9 cellular contexts compared by ENCODE assay signal in genomic region chr15:40787991-40788390, GRCh38. TPM values are rescaled to one million over a fixed set of nuclear protein-coding genes. Genes with fewer than 3 reads are reported as not detected.
DNase-seq lines count a peak whose midpoint lies in the region; ATAC-seq, FAIRE-seq and TF ChIP-seq lines count a peak whose summit lies in the region.
"Had no signal": no experiment of that assay in that cellular context is flagged by ENCODE, and none has a peak within 500 bp of the region (broad histone marks: within the 10 kb centered on the region; RNA-seq: fewer than 3 reads in every experiment).

No MANE protein-coding gene starts in this region.

- H3K27me3 ChIP-seq in A673 (replicated peaks; ENCODE audit: insufficient read depth, low read depth, low read length, poor library complexity) (no peaks in the 10 kb centered on the region), GM12878 (replicated peaks in 1 of 2; ENCODE audit: control insufficient read depth in 2 of 2, insufficient read depth in 2 of 2, low read length in 1 of 2) (no peaks in the 10 kb centered on the region)
- H3K27me3 ChIP-seq: SJSA1 had no signal

- BruUV-seq in A673 (replicated peaks; lab: Mats Ljungman, UMichigan) (no TSS peak), GM12878 (replicated peaks; lab: Mats Ljungman, UMichigan) (no TSS peak)

- 77% methylated on average over 6 of the region's 6 CpGs for WGBS in GM12878 (ENCODE audit: insufficient coverage, insufficient replicate concordance, low lambda C conversion rate, missing lambda C conversion rate)

- H3K9me3 ChIP-seq in A673 (ENCODE audit: low read depth, low read length, poor library complexity, severe bottlenecking) = no peaks in the 10 kb centered on the region
- no peaks in the 10 kb centered on the region for H3K9me3 ChIP-seq in GM12878 (replicated peaks; ENCODE audit: control insufficient read depth, insufficient read depth, low read length)
- H3K9me3 ChIP-seq: SJSA1 had no signal

- DNase-seq in A673 (ENCODE audit: low spot score) (no peak), GM12878 (ENCODE audit: low read depth, low spot score) (no peak), activated gamma-delta T cell treated with Interleukin-2 at 50 U/mL for 16 hours (no peak)
- DNase-seq in natural killer cell treated with Interleukin-12 subunit alpha and Interleukin-12 subunit beta and Interleukin-15 and Interleukin-18, amount 100 ng/mL, for 72 hours (ENCODE audit: low spot score) = peak; percentile 37

- peak overlapping the region; percentile 27 for H3K27ac ChIP-seq in A673 (ENCODE audit: low read depth, low read length, poor library complexity, severe bottlenecking)
- H3K27ac ChIP-seq in GM12878 (ENCODE audit: control insufficient read depth, insufficient read depth) = no peak overlapping the region

- H3K27me3 Mint-ChIP-seq in natural killer cell treated with Interleukin-12 subunit alpha and Interleukin-12 subunit beta and Interleukin-15 and Interleukin-18, amount 100 ng/mL, for 72 hours = no peaks in the 10 kb centered on the region
- H3K27me3 Mint-ChIP-seq in stimulated activated memory B cell treated with anti-CD40 and anti-IgM and Interleukin-4, amounts not matched to agents 10 μg/mL and 1 μg/mL and 100 μg/mL, for 72 hours = no peaks in the 10 kb centered on the region

- H3K79me2 ChIP-seq in GM12878 (ENCODE audit: control insufficient read depth, insufficient read depth, low read length) = peaks cover 5% of the 10 kb centered on the region

- CTCF ChIA-PET in A673 (lab: Charles Lee) = interaction anchor here (2.1 kb wide), 1 partner anchor 70 kb away, joined by 10 read pairs; no protein-coding TSS in a partner anchor
- CTCF ChIA-PET in GM12878 (lab: Yijun Ruan, JAX) = interaction anchor here (1.4 to 6.6 kb wide), 5 partner anchors 14 to 109 kb away, joined by 3 to 45 read pairs (median 12); partner anchors contain the start of gene VPS18

- in situ Hi-C loops in GM12878 (cut with MboI) = loop anchor here (5.0 kb wide), 1 partner anchor 271 kb away; no protein-coding TSS in a partner anchor

- POLR2A ChIA-PET in A673 (lab: Charles Lee; ENCODE audit: low non-redundant PET) = no interaction called here
- POLR2A ChIA-PET in GM12878 (lab: Charles Lee) = interaction anchor here (0.6 to 0.7 kb wide), 3 partner anchors 10 to 188 kb away, joined by 3 to 5 read pairs (median 4); no protein-coding TSS in a partner anchor

- ATAC-seq in GM12878 (no peak; the same call in 2 of the 3 replicates), GM18517 (IDR thresholded peaks at IDR 0.05; ENCODE audit: unreplicated experiment) (no peak), HG03520 (IDR thresholded peaks at IDR 0.05; ENCODE audit: unreplicated experiment) (no peak)
- ATAC-seq in natural killer cell treated with Interleukin-12 subunit alpha and Interleukin-12 subunit beta and Interleukin-15 and Interleukin-18, amount 100 ng/mL, for 72 hours = no peak
- ATAC-seq in stimulated activated memory B cell treated with anti-CD40 and anti-IgM and Interleukin-4, amounts not matched to agents 10 μg/mL and 1 μg/mL and 100 μg/mL, for 72 hours = no peak

- H3K4me1 ChIP-seq in A673 (ENCODE audit: insufficient read depth, low read length, poor library complexity, severe bottlenecking) = peaks cover 11% of the 10 kb centered on the region
- H3K4me1 ChIP-seq in GM12878 (ENCODE audit: control insufficient read depth, insufficient read depth, low read length) = peaks cover 9% of the 10 kb centered on the region

- H2AFZ ChIP-seq in GM12878 (ENCODE audit: control insufficient read depth, low read depth, low read length) = no peak overlapping the region

- 0 out of 2 replicates have a peak overlapping the region, but pooled peaks have one; percentile 22 for H3K4me2 ChIP-seq in GM12878 (ENCODE audit: control insufficient read depth, insufficient read depth)

- SMC1A ChIA-PET in GM12878 (lab: Charles Lee; ENCODE audit: uncharacterized antibody, unreplicated experiment) = interaction anchor here (0.7 to 4.0 kb wide), 3 partner anchors 9 to 367 kb away, joined by 3 to 27 read pairs (median 4); no protein-coding TSS in a partner anchor

- intact Hi-C loops in A673 (cut with micrococcal nuclease; ENCODE audit: unreplicated experiment) (no loop called here), GM12878 (cut with micrococcal nuclease; ENCODE audit: unreplicated experiment) (no loop called here)

- RAD21 ChIA-PET in GM12878 (lab: Charles Lee; ENCODE audit: unreplicated experiment) = no interaction called here

- FAIRE-seq in GM12878 (lab: Jason Lieb, UNC) = no peak

- no peak overlapping the region for H3K9ac ChIP-seq in GM12878 (ENCODE audit: control insufficient read depth, insufficient read depth, low read length)

- TF ChIP-seq RAD21 in Ishikawa (IDR thresholded peaks at IDR 0.05; ENCODE audit: low read depth) (0 out of 2 replicates have a peak, but pooled peaks have one; percentile 7), GM12878 (IDR thresholded peaks at IDR 0.05; ENCODE audit: insufficient read depth, low read depth, low read length) (no peak)

- H3K36me3 ChIP-seq in A673 (ENCODE audit: insufficient read depth, low read length, poor library complexity, severe bottlenecking) (no peaks in the 10 kb centered on the region), GM12878 (ENCODE audit: control insufficient read depth in 2 of 2, insufficient read depth in 2 of 2, low read length in 1 of 2) (peaks cover 0 to 7% of the 10 kb centered on the region in 2 experiments; a peak in 2 of 4 replicates)

- no peak for TF ChIP-seq EP300 in Ishikawa (IDR thresholded peaks at IDR 0.05; ENCODE audit: borderline replicate concordance)
- TF ChIP-seq EP300 in GM12878 (IDR thresholded peaks at IDR 0.05; ENCODE audit: borderline replicate concordance in 1 of 2, control insufficient read depth in 1 of 2, low read depth in 2 of 2, low read length in 2 of 2) = no peak

- TF ChIP-seq CTCF in A673 (conservative IDR thresholded peaks at IDR 0.05; ENCODE audit: low read depth, low read length) (no peak), GM12878 (IDR thresholded peaks at IDR 0.05 in 2 of 3, conservative IDR thresholded peaks at IDR 0.05 in 1 of 3; ENCODE audit: control insufficient read depth in 2 of 3, extremely low read depth in 1 of 3, insufficient read depth in 1 of 3, low read depth in 3 of 3, low read length in 3 of 3) (no peak)

- no peaks in the 10 kb centered on the region for H4K20me1 ChIP-seq in GM12878 (ENCODE audit: control insufficient read depth, insufficient read depth)

- no peaks in the 10 kb centered on the region for H3K36me3 Mint-ChIP-seq in natural killer cell treated with Interleukin-12 subunit alpha and Interleukin-12 subunit beta and Interleukin-15 and Interleukin-18, amount 100 ng/mL, for 72 hours
- peaks cover 2% of the 10 kb centered on the region for H3K36me3 Mint-ChIP-seq in stimulated activated memory B cell treated with anti-CD40 and anti-IgM and Interleukin-4, amounts not matched to agents 10 μg/mL and 1 μg/mL and 100 μg/mL, for 72 hours

- peaks cover 22 to 30% of the 10 kb centered on the region in 2 donors for H3K4me1 Mint-ChIP-seq in natural killer cell treated with Interleukin-12 subunit alpha and Interleukin-12 subunit beta and Interleukin-15 and Interleukin-18, amount 100 ng/mL, for 72 hours (ENCODE audit: low read depth in 2 of 2)
- peaks cover 11% of the 10 kb centered on the region for H3K4me1 Mint-ChIP-seq in stimulated activated memory B cell treated with anti-CD40 and anti-IgM and Interleukin-4, amounts not matched to agents 10 μg/mL and 1 μg/mL and 100 μg/mL, for 72 hours

- H3K4me3 ChIP-seq in A673 (ENCODE audit: low read depth, low read length, poor library complexity, severe bottlenecking) (no peak overlapping the region), GM12878 (no peak overlapping the region)
- H3K4me3 ChIP-seq: SJSA1 had no signal

- TF ChIP-seq POLR2A in GM12878 (IDR thresholded peaks at IDR 0.05; ENCODE audit: low read depth, low read length) = no peak

- peak overlapping the region; percentile 18 for H3K4me3 Mint-ChIP-seq in natural killer cell treated with Interleukin-12 subunit alpha and Interleukin-12 subunit beta and Interleukin-15 and Interleukin-18, amount 100 ng/mL, for 72 hours
- no peak overlapping the region for H3K4me3 Mint-ChIP-seq in stimulated activated memory B cell treated with anti-CD40 and anti-IgM and Interleukin-4, amounts not matched to agents 10 μg/mL and 1 μg/mL and 100 μg/mL, for 72 hours

- H3K9me3 Mint-ChIP-seq in natural killer cell treated with Interleukin-12 subunit alpha and Interleukin-12 subunit beta and Interleukin-15 and Interleukin-18, amount 100 ng/mL, for 72 hours = no peaks in the 10 kb centered on the region
- H3K9me3 Mint-ChIP-seq in stimulated activated memory B cell treated with anti-CD40 and anti-IgM and Interleukin-4, amounts not matched to agents 10 μg/mL and 1 μg/mL and 100 μg/mL, for 72 hours = no peaks in the 10 kb centered on the region

- H3K27ac Mint-ChIP-seq in natural killer cell treated with Interleukin-12 subunit alpha and Interleukin-12 subunit beta and Interleukin-15 and Interleukin-18, amount 100 ng/mL, for 72 hours = peak overlapping the region in 1 of 2 donors; percentile 57
- no peak overlapping the region for H3K27ac Mint-ChIP-seq in stimulated activated memory B cell treated with anti-CD40 and anti-IgM and Interleukin-4, amounts not matched to agents 10 μg/mL and 1 μg/mL and 100 μg/mL, for 72 hours

RNA-seq across cellular contexts. Expression of gene C15orf62, which starts 18.2 kb away (rescaled TPM):
- total RNA-seq in A673 (2021) = 0.33 and 0.62 TPM in 2 replicates
- 0.96 and 1.4 TPM in 2 replicates for total RNA-seq in GM12878 (2013; cell fraction: nucleolus; rRNA removed)
- 0.44 and 0.68 TPM in 2 replicates for total RNA-seq in GM12878 (2014; rRNA removed)
- total RNA-seq in GM12878 (2014; rRNA removed; fragmentation: Illumina TruSeq; extraction: Trizol) = 0.37 and 0.54 TPM in 2 replicates
- total RNA-seq in GM12878 (2021) = 0.24 and 0.56 TPM in 2 replicates
- polyA plus RNA-seq in GM12878 (2011; ENCODE audit: low read depth) = 0.76 TPM
- polyA plus RNA-seq in GM12878 (2011; rRNA removed) = 0.07 and 0.11 TPM in 2 replicates
- 0.04 and 0.12 TPM in 2 replicates for polyA plus RNA-seq in GM12878 (2011; cell fraction: cytosol; rRNA removed)
- 0.35 and 0.51 TPM in 2 replicates for polyA plus RNA-seq in GM12878 (2011; cell fraction: nucleus; rRNA removed)
- 1.00 and 1.4 TPM in 2 replicates for polyA plus RNA-seq in GM12878 (2012)
- polyA plus RNA-seq in GM12878 (2014; fragmentation: Illumina TruSeq; extraction: Trizol) = 0.25 TPM in 1 of 2 replicates, not detected in the other
- under 1 TPM in 1 of 2 experiments, not detected in 1; 0.06 TPM for polyA plus RNA-seq in GM12878 (2014; fragmentation: Nextera tagmentation; extraction: Ambion mirVana)
- 0.18 and 0.28 TPM in 2 replicates for polyA plus RNA-seq in GM12878 (2014; rRNA removed)
- polyA plus RNA-seq in GM12878 (2016; fragmentation: Nextera tagmentation; extraction: Ambion mirVana) = under 1 TPM; 0.40 to 0.50 TPM
- polyA minus RNA-seq in GM12878 (2011; rRNA and poly(A)+ RNA removed) = 0.22 and 0.26 TPM in 2 replicates
- polyA minus RNA-seq in GM12878 (2011; cell fraction: cytosol; rRNA and poly(A)+ RNA removed) = not detected in 2 replicates
- polyA minus RNA-seq in GM12878 (2011; cell fraction: nucleus; rRNA and poly(A)+ RNA removed) = 0.48 and 0.96 TPM in 2 replicates
- total RNA-seq in natural killer cell treated with Interleukin-12 subunit alpha and Interleukin-12 subunit beta and Interleukin-15 and Interleukin-18, amount 100 ng/mL, for 72 hours = under 1 TPM; 0.12 to 0.22 TPM

RNA-seq across cellular contexts. Expression of gene ZFYVE19, which starts 18.9 kb away (rescaled TPM):
- total RNA-seq in A673 (2021) (26.4 and 27.1 TPM in 2 replicates), GM12878 (2014; rRNA removed) (16.8 and 20.2 TPM in 2 replicates), GM12878 (2014; rRNA removed; fragmentation: Illumina TruSeq; extraction: Trizol) (11.5 and 12.4 TPM in 2 replicates), GM12878 (2021) (14.9 and 17.1 TPM in 2 replicates)
- 61.9 and 67.4 TPM in 2 replicates for total RNA-seq in GM12878 (2013; cell fraction: nucleolus; rRNA removed)
- polyA plus RNA-seq in GM12878 (2011; ENCODE audit: low read depth) = 10.3 TPM
- polyA plus RNA-seq in GM12878 (2011; rRNA removed) (23.7 and 36.3 TPM in 2 replicates), GM12878 (2014; fragmentation: Illumina TruSeq; extraction: Trizol) (22.2 and 27.3 TPM in 2 replicates), GM12878 (2014; fragmentation: Nextera tagmentation; extraction: Ambion mirVana) (1 to 10 TPM; 1.7 to 4.4 TPM), GM12878 (2014; rRNA removed) (27.1 and 30.7 TPM in 2 replicates), GM12878 (2016; fragmentation: Nextera tagmentation; extraction: Ambion mirVana) (10 to 100 TPM; 16.0 to 17.2 TPM)
- polyA plus RNA-seq in GM12878 (2011; cell fraction: cytosol; rRNA removed) = 48.4 and 52.3 TPM in 2 replicates
- 147 and 170 TPM in 2 replicates for polyA plus RNA-seq in GM12878 (2011; cell fraction: nucleus; rRNA removed)
- polyA plus RNA-seq in GM12878 (2012) = 18.4 and 19.2 TPM in 2 replicates
- polyA minus RNA-seq in GM12878 (2011; rRNA and poly(A)+ RNA removed) = 31.0 and 42.7 TPM in 2 replicates
- polyA minus RNA-seq in GM12878 (2011; cell fraction: cytosol; rRNA and poly(A)+ RNA removed) = 9.1 and 18.2 TPM in 2 replicates
- polyA minus RNA-seq in GM12878 (2011; cell fraction: nucleus; rRNA and poly(A)+ RNA removed) = 26.5 and 36.1 TPM in 2 replicates
- 10 to 100 TPM; 17.2 to 39.1 TPM for total RNA-seq in natural killer cell treated with Interleukin-12 subunit alpha and Interleukin-12 subunit beta and Interleukin-15 and Interleukin-18, amount 100 ng/mL, for 72 hours

RNA-seq across cellular contexts. Expression of gene DNAJC17, which starts 19.3 kb away (rescaled TPM):
- 34.5 and 37.1 TPM in 2 replicates for total RNA-seq in A673 (2021)
- total RNA-seq in GM12878 (2013; cell fraction: nucleolus; rRNA removed) = 49.9 and 53.9 TPM in 2 replicates
- total RNA-seq in GM12878 (2014; rRNA removed) = 39.2 and 42.8 TPM in 2 replicates
- 43.4 and 51.1 TPM in 2 replicates for total RNA-seq in GM12878 (2014; rRNA removed; fragmentation: Illumina TruSeq; extraction: Trizol)
- total RNA-seq in GM12878 (2021) = 39.3 and 43.5 TPM in 2 replicates
- polyA plus RNA-seq in GM12878 (2011; ENCODE audit: low read depth) = 16.0 TPM
- polyA plus RNA-seq in GM12878 (2011; rRNA removed) = 34.0 and 39.9 TPM in 2 replicates
- 41.5 and 71.0 TPM in 2 replicates for polyA plus RNA-seq in GM12878 (2011; cell fraction: cytosol; rRNA removed)
- polyA plus RNA-seq in GM12878 (2011; cell fraction: nucleus; rRNA removed) = 55.1 and 65.9 TPM in 2 replicates
- 25.8 and 27.8 TPM in 2 replicates for polyA plus RNA-seq in GM12878 (2012)
- 52.7 and 62.8 TPM in 2 replicates for polyA plus RNA-seq in GM12878 (2014; fragmentation: Illumina TruSeq; extraction: Trizol)
- 10 to 100 TPM in 1 of 2 experiments, 1 to 10 TPM in 1; 6.1 to 11.5 TPM for polyA plus RNA-seq in GM12878 (2014; fragmentation: Nextera tagmentation; extraction: Ambion mirVana)
- polyA plus RNA-seq in GM12878 (2014; rRNA removed) = 50.2 and 61.0 TPM in 2 replicates
- 10 to 100 TPM; 48.0 to 55.7 TPM for polyA plus RNA-seq in GM12878 (2016; fragmentation: Nextera tagmentation; extraction: Ambion mirVana)
- 20.0 and 29.1 TPM in 2 replicates for polyA minus RNA-seq in GM12878 (2011; rRNA and poly(A)+ RNA removed)
- 11.4 and 12.1 TPM in 2 replicates for polyA minus RNA-seq in GM12878 (2011; cell fraction: cytosol; rRNA and poly(A)+ RNA removed)
- polyA minus RNA-seq in GM12878 (2011; cell fraction: nucleus; rRNA and poly(A)+ RNA removed) = 8.7 and 14.6 TPM in 2 replicates
- total RNA-seq in natural killer cell treated with Interleukin-12 subunit alpha and Interleukin-12 subunit beta and Interleukin-15 and Interleukin-18, amount 100 ng/mL, for 72 hours = 10 to 100 TPM; 40.4 to 62.6 TPM

RNA-seq across cellular contexts. Expression of gene GCHFR, which starts 24.1 kb away (rescaled TPM):
- 7.1 and 10.8 TPM in 2 replicates for total RNA-seq in A673 (2021)
- total RNA-seq in GM12878 (2013; cell fraction: nucleolus; rRNA removed) = 8.3 and 9.9 TPM in 2 replicates
- 67.0 and 69.5 TPM in 2 replicates for total RNA-seq in GM12878 (2014; rRNA removed)
- 22.9 and 23.9 TPM in 2 replicates for total RNA-seq in GM12878 (2014; rRNA removed; fragmentation: Illumina TruSeq; extraction: Trizol)
- 43.9 and 45.3 TPM in 2 replicates for total RNA-seq in GM12878 (2021)
- 10.2 TPM for polyA plus RNA-seq in GM12878 (2011; ENCODE audit: low read depth)
- 7.1 and 14.8 TPM in 2 replicates for polyA plus RNA-seq in GM12878 (2011; rRNA removed)
- 37.5 and 44.6 TPM in 2 replicates for polyA plus RNA-seq in GM12878 (2011; cell fraction: cytosol; rRNA removed)
- polyA plus RNA-seq in GM12878 (2011; cell fraction: nucleus; rRNA removed) = 16.1 and 23.2 TPM in 2 replicates
- polyA plus RNA-seq in GM12878 (2012) = 34.4 and 37.9 TPM in 2 replicates
- polyA plus RNA-seq in GM12878 (2014; fragmentation: Illumina TruSeq; extraction: Trizol) = 3.3 and 16.9 TPM in 2 replicates
- 10 to 100 TPM; 10.5 to 25.4 TPM for polyA plus RNA-seq in GM12878 (2014; fragmentation: Nextera tagmentation; extraction: Ambion mirVana)
- polyA plus RNA-seq in GM12878 (2014; rRNA removed) = 88.2 and 94.0 TPM in 2 replicates
- 10 to 100 TPM; 68.0 to 77.3 TPM for polyA plus RNA-seq in GM12878 (2016; fragmentation: Nextera tagmentation; extraction: Ambion mirVana)
- polyA minus RNA-seq in GM12878 (2011; rRNA and poly(A)+ RNA removed) = 4.8 and 9.0 TPM in 2 replicates
- polyA minus RNA-seq in GM12878 (2011; cell fraction: cytosol; rRNA and poly(A)+ RNA removed) = 6.5 and 11.1 TPM in 2 replicates
- 6.6 and 7.7 TPM in 2 replicates for polyA minus RNA-seq in GM12878 (2011; cell fraction: nucleus; rRNA and poly(A)+ RNA removed)
- 10 to 100 TPM in 1 of 2 donors, 1 to 10 TPM in 1; 9.1 to 14.4 TPM for total RNA-seq in natural killer cell treated with Interleukin-12 subunit alpha and Interleukin-12 subunit beta and Interleukin-15 and Interleukin-18, amount 100 ng/mL, for 72 hours

RNA-seq across cellular contexts. Expression of gene RMDN3, which starts 32.9 kb away (rescaled TPM):
- 50.8 and 50.9 TPM in 2 replicates for total RNA-seq in A673 (2021)
- total RNA-seq in GM12878 (2013; cell fraction: nucleolus; rRNA removed) = 27.3 and 27.4 TPM in 2 replicates
- total RNA-seq in GM12878 (2014; rRNA removed) = 15.4 and 20.0 TPM in 2 replicates
- 16.3 and 16.9 TPM in 2 replicates for total RNA-seq in GM12878 (2014; rRNA removed; fragmentation: Illumina TruSeq; extraction: Trizol)
- total RNA-seq in GM12878 (2021) = 27.6 and 28.3 TPM in 2 replicates
- polyA plus RNA-seq in GM12878 (2011; ENCODE audit: low read depth) = 10.9 TPM
- 19.4 and 19.9 TPM in 2 replicates for polyA plus RNA-seq in GM12878 (2011; rRNA removed)
- polyA plus RNA-seq in GM12878 (2011; cell fraction: cytosol; rRNA removed) = 19.9 and 20.6 TPM in 2 replicates
- polyA plus RNA-seq in GM12878 (2011; cell fraction: nucleus; rRNA removed) = 24.7 and 30.0 TPM in 2 replicates
- polyA plus RNA-seq in GM12878 (2012) = 17.3 and 20.8 TPM in 2 replicates
- 19.3 and 20.5 TPM in 2 replicates for polyA plus RNA-seq in GM12878 (2014; fragmentation: Illumina TruSeq; extraction: Trizol)
- polyA plus RNA-seq in GM12878 (2014; fragmentation: Nextera tagmentation; extraction: Ambion mirVana) = 10 to 100 TPM in 1 of 2 experiments, 1 to 10 TPM in 1; 5.7 to 10.2 TPM
- polyA plus RNA-seq in GM12878 (2014; rRNA removed) = 21.3 and 23.1 TPM in 2 replicates
- polyA plus RNA-seq in GM12878 (2016; fragmentation: Nextera tagmentation; extraction: Ambion mirVana) = 10 to 100 TPM; 38.3 to 44.4 TPM
- polyA minus RNA-seq in GM12878 (2011; rRNA and poly(A)+ RNA removed) = 11.1 and 14.7 TPM in 2 replicates
- 7.4 and 8.2 TPM in 2 replicates for polyA minus RNA-seq in GM12878 (2011; cell fraction: cytosol; rRNA and poly(A)+ RNA removed)
- polyA minus RNA-seq in GM12878 (2011; cell fraction: nucleus; rRNA and poly(A)+ RNA removed) = 7.4 and 11.3 TPM in 2 replicates
- total RNA-seq in natural killer cell treated with Interleukin-12 subunit alpha and Interleukin-12 subunit beta and Interleukin-15 and Interleukin-18, amount 100 ng/mL, for 72 hours = 10 to 100 TPM; 35.9 to 72.6 TPM
